14 cellular contexts compared by ENCODE assay signal in the genomic region with DNA sequence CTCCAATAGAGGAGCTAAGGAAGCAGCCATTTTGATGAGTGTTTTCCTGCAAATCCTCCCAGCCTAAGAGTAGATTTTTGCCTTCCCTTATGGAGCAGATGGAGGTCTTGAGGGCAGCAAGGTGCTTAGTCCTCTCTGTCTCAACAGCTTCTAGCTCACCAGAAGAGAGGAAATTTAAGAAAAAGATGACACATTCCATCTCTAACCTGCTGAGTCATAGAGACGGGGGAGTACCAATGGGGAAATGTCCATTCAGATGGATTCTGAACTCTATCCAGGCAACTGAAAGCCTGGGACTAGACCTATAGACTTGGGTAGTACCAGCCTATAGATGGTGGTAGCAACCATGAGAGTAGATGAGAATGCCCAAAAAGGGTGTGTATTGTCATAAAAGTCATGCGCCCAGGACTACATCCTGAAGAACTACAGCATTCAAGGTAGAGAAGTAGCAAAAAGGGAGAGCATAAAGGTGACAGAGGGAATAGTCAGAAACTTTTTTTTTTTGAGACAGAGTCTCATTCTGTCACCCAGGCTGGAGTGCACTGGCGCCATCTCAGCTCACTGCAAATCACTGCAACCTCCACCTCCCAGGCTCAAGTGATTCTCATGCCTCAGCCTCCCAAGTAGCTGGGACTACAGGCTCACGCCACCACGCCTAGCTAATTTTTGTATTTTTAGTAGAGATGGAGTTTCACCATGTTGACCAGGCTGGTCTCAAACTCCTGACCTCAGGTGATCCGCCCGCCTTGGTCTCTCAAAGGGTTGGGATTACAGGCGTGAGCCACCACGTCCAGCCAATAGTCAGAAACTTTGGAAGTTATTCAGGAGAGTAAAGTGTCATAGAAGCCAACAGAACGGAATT. TPM values are rescaled to one million over a fixed set of nuclear protein-coding genes. Genes with fewer than 3 reads are reported as not detected.
A peak's percentile ranks its signal among the peaks of the same experiment; 100 is the strongest.
DNase-seq lines count a peak whose midpoint lies in the region; ATAC-seq and TF ChIP-seq lines count a peak whose summit lies in the region.
"Had no signal": no experiment of that assay in that cellular context is flagged by ENCODE, and none has a peak within 500 bp of the region (broad histone marks: within the 10 kb centered on the region; RNA-seq: fewer than 3 reads in every experiment).

No MANE protein-coding gene starts in this region.

- H3K27me3 ChIP-seq in AG04450 (ENCODE audit: control insufficient read depth, insufficient read depth, low read length): no peaks in the 10 kb centered on the region
- H3K27me3 ChIP-seq: ascending aorta, esophagus squamous epithelium, suprapubic skin had no signal

- H3K9me3 Mint-ChIP-seq in stimulated activated naive B cell treated with anti-CD40 and anti-IgM and Interleukin-4, amounts not matched to agents 10 μg/mL and 1 μg/mL and 100 μg/mL, for 72 hours: peaks cover 0 to 3% of the 10 kb centered on the region in 2 donors
- H3K9me3 Mint-ChIP-seq: activated CD8-positive, alpha-beta T cell treated with anti-CD3 and anti-CD28 coated beads for 36 hours; activated T-helper 1 cell treated with anti-CD3 and anti-CD28 coated beads, Interleukin-12 subunit alpha, Interleukin-12 subunit beta, Interleukin-2, Interleukin-4 antibody, amounts not matched to agents 30 ng/mL and 10 ng/mL and 1 ng/mL, durations not matched to agents 14 hours and 24 hours and 36 hours; naive thymus-derived CD4-positive, alpha-beta T cell had no signal

- no peak for ATAC-seq in stimulated activated naive B cell treated with anti-CD40 and anti-IgM and Interleukin-4, amounts not matched to agents 10 μg/mL and 1 μg/mL and 100 μg/mL, for 72 hours (replicated peaks)
- no peak for ATAC-seq in HG03469 (IDR thresholded peaks at IDR 0.05; ENCODE audit: unreplicated experiment)
- ATAC-seq: activated CD8-positive, alpha-beta T cell treated with anti-CD3 and anti-CD28 coated beads for 36 hours; naive thymus-derived CD4-positive, alpha-beta T cell had no signal

- H3K9me3 ChIP-seq in AG04450 (ENCODE audit: control insufficient read depth, insufficient read depth, low read length): no peaks in the 10 kb centered on the region
- H3K9me3 ChIP-seq: ascending aorta, esophagus squamous epithelium, suprapubic skin had no signal

- H3K27ac ChIP-seq in AG04450 (ENCODE audit: low read depth, low read length): peak overlapping the region; percentile 31
- H3K27ac ChIP-seq: ascending aorta, esophagus squamous epithelium, suprapubic skin had no signal

- DNase-seq in AG04450 (ENCODE audit: low read depth, low spot score) (no peak), HCEC 1CT (peak; percentile 40), SW480 (ENCODE audit: low spot score) (peak; percentile 7), fibroblast of villous mesenchyme (ENCODE audit: low read depth) (peak; percentile 41), GM13977 (ENCODE audit: low spot score) (no peak), NCI-H2029 (lab: John Stamatoyannopoulos, UW) (no peak)
- DNase-seq in stimulated activated naive B cell treated with anti-CD40 and anti-IgM and Interleukin-4, amounts not matched to agents 10 μg/mL and 1 μg/mL and 100 μg/mL, for 72 hours: no peak
- DNase-seq: activated CD8-positive, alpha-beta T cell treated with anti-CD3 and anti-CD28 coated beads for 36 hours; esophagus squamous epithelium; naive thymus-derived CD4-positive, alpha-beta T cell had no signal

- H3K4me1 Mint-ChIP-seq in stimulated activated naive B cell treated with anti-CD40 and anti-IgM and Interleukin-4, amounts not matched to agents 10 μg/mL and 1 μg/mL and 100 μg/mL, for 72 hours: peaks cover 34 to 50% of the 10 kb centered on the region in 2 donors

- H3K27me3 Mint-ChIP-seq in stimulated activated naive B cell treated with anti-CD40 and anti-IgM and Interleukin-4, amounts not matched to agents 10 μg/mL and 1 μg/mL and 100 μg/mL, for 72 hours: no peaks in the 10 kb centered on the region
- H3K27me3 Mint-ChIP-seq: activated CD8-positive, alpha-beta T cell treated with anti-CD3 and anti-CD28 coated beads for 36 hours; naive thymus-derived CD4-positive, alpha-beta T cell had no signal

- TF ChIP-seq CTCF in AG04450 (IDR thresholded peaks at IDR 0.05; ENCODE audit: low read depth, low read length) (no peak), fibroblast of villous mesenchyme (IDR thresholded peaks at IDR 0.05; ENCODE audit: insufficient read depth, low read depth, low read length) (no peak), GM13977 (IDR thresholded peaks at IDR 0.05; ENCODE audit: extremely low read depth, insufficient read depth, missing control alignments) (no peak)

- CTCF ChIA-PET in AG04450 (lab: Charles Lee): no interaction called here

- in situ Hi-C loops in GM13977 (cut with MboI; ENCODE audit: low pct_unique_long_range_greater_than_20kb, low sequenced_read_pairs, unreplicated experiment): no loop called here

- POLR2A ChIA-PET in AG04450 (lab: Yijun Ruan, JAX): no interaction called here

- H3K4me3 ChIP-seq in AG04450 (ENCODE audit: low read depth, low read length) (no peak overlapping the region), fibroblast of villous mesenchyme (ENCODE audit: low read depth, low read length) (no peak overlapping the region)
- H3K4me3 ChIP-seq: ascending aorta, esophagus squamous epithelium, suprapubic skin had no signal

- H3K27ac Mint-ChIP-seq in stimulated activated naive B cell treated with anti-CD40 and anti-IgM and Interleukin-4, amounts not matched to agents 10 μg/mL and 1 μg/mL and 100 μg/mL, for 72 hours: no peak overlapping the region
- H3K27ac Mint-ChIP-seq: activated CD8-positive, alpha-beta T cell treated with anti-CD3 and anti-CD28 coated beads for 36 hours; activated T-helper 1 cell treated with anti-CD3 and anti-CD28 coated beads, Interleukin-12 subunit alpha, Interleukin-12 subunit beta, Interleukin-2, Interleukin-4 antibody, amounts not matched to agents 30 ng/mL and 10 ng/mL and 1 ng/mL, durations not matched to agents 14 hours and 24 hours and 36 hours had no signal

- H3K36me3 Mint-ChIP-seq in stimulated activated naive B cell treated with anti-CD40 and anti-IgM and Interleukin-4, amounts not matched to agents 10 μg/mL and 1 μg/mL and 100 μg/mL, for 72 hours: peaks cover 17 to 21% of the 10 kb centered on the region in 2 donors

- H3K4me3 Mint-ChIP-seq in stimulated activated naive B cell treated with anti-CD40 and anti-IgM and Interleukin-4, amounts not matched to agents 10 μg/mL and 1 μg/mL and 100 μg/mL, for 72 hours: no peak overlapping the region
- H3K4me3 Mint-ChIP-seq: activated CD8-positive, alpha-beta T cell treated with anti-CD3 and anti-CD28 coated beads for 36 hours; activated T-helper 1 cell treated with anti-CD3 and anti-CD28 coated beads, Interleukin-12 subunit alpha, Interleukin-12 subunit beta, Interleukin-2, Interleukin-4 antibody, amounts not matched to agents 30 ng/mL and 10 ng/mL and 1 ng/mL, durations not matched to agents 14 hours and 24 hours and 36 hours; naive thymus-derived CD4-positive, alpha-beta T cell had no signal

RNA-seq across cellular contexts. Expression of a gene that starts 10.7 kb away (rescaled TPM):
- 27.5 and 30.8 TPM in 2 replicates for polyA plus RNA-seq in AG04450 (2011; rRNA removed)
- polyA minus RNA-seq in AG04450 (2011; rRNA and poly(A)+ RNA removed): 29.7 and 31.1 TPM in 2 replicates
- 30.9 and 46.2 TPM in 2 replicates for total RNA-seq in fibroblast of villous mesenchyme

RNA-seq across cellular contexts. Expression of a gene that starts 41.0 kb away (rescaled TPM):
- 1,898 and 2,055 TPM in 2 replicates for polyA plus RNA-seq in AG04450 (2011; rRNA removed)
- 413 and 429 TPM in 2 replicates for polyA minus RNA-seq in AG04450 (2011; rRNA and poly(A)+ RNA removed)
- 521 and 592 TPM in 2 replicates for total RNA-seq in fibroblast of villous mesenchyme

RNA-seq across cellular contexts. Expression of a gene that starts 45.6 kb away (rescaled TPM):
- polyA plus RNA-seq in AG04450 (2011; rRNA removed): 32.4 and 41.1 TPM in 2 replicates
- 7.8 and 8.3 TPM in 2 replicates for polyA minus RNA-seq in AG04450 (2011; rRNA and poly(A)+ RNA removed)
- total RNA-seq in fibroblast of villous mesenchyme: 25.4 and 28.9 TPM in 2 replicates

RNA-seq across cellular contexts. Expression of a gene that starts 58.4 kb away (rescaled TPM):
- 27.1 and 37.8 TPM in 2 replicates for polyA plus RNA-seq in AG04450 (2011; rRNA removed)
- 28.3 and 39.5 TPM in 2 replicates for polyA minus RNA-seq in AG04450 (2011; rRNA and poly(A)+ RNA removed)
- 46.7 and 48.8 TPM in 2 replicates for total RNA-seq in fibroblast of villous mesenchyme

Comparison
In these comparisons a context has a peak if more than half of its experiments do, and no peak if none do; other contexts are left out.
1. DNase-seq: peak in HCEC 1CT (single experiment), SW480 (single experiment) and fibroblast of villous mesenchyme (single experiment); none in AG04450 (single experiment), stimulated activated naive B cell treated with anti-CD40 and anti-IgM and Interleukin-4, amounts not matched to agents 10 μg/mL and 1 μg/mL and 100 μg/mL, for 72 hours (single experiment), GM13977 (single experiment) and NCI-H2029 (single experiment).